8 cellular contexts compared by ENCODE assay signal in the genomic region with DNA sequence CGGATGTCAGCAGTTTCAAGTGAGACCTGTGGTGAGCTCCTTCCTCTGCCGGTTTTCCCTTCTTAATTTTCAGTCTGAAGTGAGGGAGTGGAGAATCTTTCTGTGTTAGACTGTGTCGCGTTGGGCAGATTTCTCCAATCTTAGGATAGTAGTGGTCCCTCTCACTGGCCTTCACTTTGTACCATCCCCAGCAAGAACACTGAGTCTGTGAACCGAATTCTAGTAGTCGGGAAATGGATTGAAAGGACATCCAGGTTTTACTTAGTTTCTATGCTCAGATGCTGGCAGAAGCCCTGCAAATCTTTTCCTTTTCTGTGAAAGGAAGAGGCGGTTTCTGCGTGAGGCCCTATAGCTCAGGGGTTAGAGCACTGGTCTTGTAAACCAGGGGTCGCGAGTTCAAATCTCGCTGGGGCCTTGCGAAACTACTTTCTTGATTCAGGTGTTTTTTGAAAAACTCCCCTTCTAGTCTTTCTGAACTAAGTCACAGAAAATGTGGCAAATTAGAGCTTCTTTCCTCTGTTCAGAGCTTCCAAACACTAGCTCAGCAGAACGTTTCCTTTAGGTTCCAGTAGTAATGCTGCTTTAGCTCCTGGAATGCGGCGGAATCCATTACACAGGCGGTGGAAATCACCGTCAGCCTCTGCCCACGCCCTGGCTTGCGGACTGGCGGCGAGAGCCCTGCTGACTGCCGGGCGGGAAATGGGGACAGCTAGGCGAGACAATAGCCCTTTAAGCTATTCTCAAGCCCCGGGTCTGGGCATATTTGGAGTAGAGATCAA. TPM values are rescaled to one million over a fixed set of nuclear protein-coding genes. Genes with fewer than 3 reads are reported as not detected.
DNase-seq lines count a peak whose midpoint lies in the region; ATAC-seq, FAIRE-seq and TF ChIP-seq lines count a peak whose summit lies in the region.

No MANE protein-coding gene starts in this region.

- H3K79me2 ChIP-seq in HepG2 (ENCODE audit: insufficient read depth, low read length), result peaks cover 13% of the 10 kb centered on the region

- no peaks in the 10 kb centered on the region for H3K36me3 Mint-ChIP-seq in activated CD4-positive, alpha-beta T cell treated with anti-CD3 and anti-CD28 coated beads, Interleukin-2, amount 10 ng/mL, durations not matched to agents 24 days and 14 days (ENCODE audit: low read depth)

- H3K4me1 Mint-ChIP-seq in activated CD4-positive, alpha-beta T cell treated with anti-CD3 and anti-CD28 coated beads, Interleukin-2, amount 10 ng/mL, durations not matched to agents 24 days and 14 days, result peaks cover 27% of the 10 kb centered on the region

- peak; percentile 31; the same call in 1 of the 2 replicates for TF ChIP-seq RAD21 in HepG2 (CRISPR knock-in tag; IDR thresholded peaks at IDR 0.05)

- H3K27ac Mint-ChIP-seq in activated CD4-positive, alpha-beta T cell treated with anti-CD3 and anti-CD28 coated beads, Interleukin-2, amount 10 ng/mL, durations not matched to agents 24 days and 14 days, result no peak overlapping the region

- no TSS peak for BruUV-seq in HepG2 (replicated peaks; lab: Mats Ljungman, UMichigan)

- DNase-seq in GF-D8 (lab: John Stamatoyannopoulos, UW) (peak; percentile 43), NCI-H524 (lab: John Stamatoyannopoulos, UW) (peak; percentile 90 to 94), dermis microvascular lymphatic vessel endothelial cell (ENCODE audit: low read depth in 2 of 2) (peak; percentile 83 to 86), HepG2 (ENCODE audit: low spot score) (peak; percentile 94), NCI-H345 treated with DMSO at 0.1 percent for 48 hours (lab: John Stamatoyannopoulos, UW; ENCODE audit: unreplicated experiment) (no peak)
- peak; percentile 96 for DNase-seq in activated CD4-positive, alpha-beta T cell treated with anti-CD3 and anti-CD28 coated beads, Interleukin-2, amount 10 ng/mL, durations not matched to agents 24 days and 14 days
- DNase-seq in stimulated activated CD4-positive, alpha-beta T cell treated with anti-CD3 and anti-CD28 coated beads, Interleukin-2, amount 100 ng/mL, for 4 hours (ENCODE audit: low read depth), result peak; percentile 86

- ATAC-seq in HG02763 (IDR thresholded peaks at IDR 0.05; ENCODE audit: unreplicated experiment), result peak; percentile 18
- ATAC-seq in HepG2, result peak; percentile 22

- TF ChIP-seq EP300 in HepG2 (IDR thresholded peaks at IDR 0.05; ENCODE audit: low read depth in 2 of 2, low read length in 2 of 2) (peak in 1 of 2 experiments; percentile 55; a peak in 2 of 4 replicates), HepG2 (CRISPR knock-in tag; IDR thresholded peaks at IDR 0.05; ENCODE audit: borderline replicate concordance) (no peak; the same call in 1 of the 2 replicates)

- peak overlapping the region; percentile 97 for H3K27ac ChIP-seq in HepG2 (ENCODE audit: extremely low read length, insufficient read depth, low read length)

- CTCF ChIA-PET in HepG2 (lab: Yijun Ruan, JAX; ENCODE audit: low intra/inter-chr PET ratio, low total read pairs), result interaction anchor here (1.3 to 1.4 kb wide), 2 partner anchors 18 to 73 kb away, joined by 3 read pairs; no protein-coding TSS in a partner anchor

- H3K27me3 Mint-ChIP-seq in activated CD4-positive, alpha-beta T cell treated with anti-CD3 and anti-CD28 coated beads, Interleukin-2, amount 10 ng/mL, durations not matched to agents 24 days and 14 days, result peaks cover 3% of the 10 kb centered on the region

- WGBS in HepG2 (ENCODE audit: low lambda C conversion rate), result 0% methylated on average over 23 of the region's 25 CpGs

- in situ Hi-C loops in HepG2 (cut with HindIII; ENCODE audit: extremely low pct_ligation_motif_present, low pct_unique_long_range_greater_than_20kb), result loop anchor here (5.0 to 10.0 kb wide), 3 partner anchors 49 to 357 kb away; partner anchors contain the start of gene PIP4P1

- POLR2A ChIA-PET in HepG2 (lab: Yijun Ruan, JAX), result interaction anchor here (0.7 to 8.9 kb wide), 20 partner anchors 8 to 796 kb away, joined by 3 to 141 read pairs (median 5); partner anchors contain the start of genes ANG, APEX1, OSGEP and PARP2

- no peak for TF ChIP-seq CTCF in HepG2 (CRISPR knock-in tag; IDR thresholded peaks at IDR 0.05)

- no peaks in the 10 kb centered on the region for H3K9me3 ChIP-seq in HepG2 (ENCODE audit: low read length)

- H2AFZ ChIP-seq in HepG2 (ENCODE audit: low read length), result peak overlapping the region; percentile 91

- no peak overlapping the region for H3K4me3 Mint-ChIP-seq in activated CD4-positive, alpha-beta T cell treated with anti-CD3 and anti-CD28 coated beads, Interleukin-2, amount 10 ng/mL, durations not matched to agents 24 days and 14 days

- H3K36me3 ChIP-seq in HepG2 (replicated peaks in 1 of 2; ENCODE audit: control insufficient read depth in 1 of 2, insufficient read depth in 2 of 2, low read length in 2 of 2), result no peaks in the 10 kb centered on the region

- FAIRE-seq in HepG2 (lab: Jason Lieb, UNC), result peak; percentile 75

- peak in 1 of 2 experiments; percentile 12; a peak in 1 of 4 replicates for TF ChIP-seq POLR2A in HepG2 (IDR thresholded peaks at IDR 0.05; ENCODE audit: insufficient read depth in 1 of 2, low read depth in 2 of 2, low read length in 2 of 2)

- peak overlapping the region; percentile 95 for H3K9ac ChIP-seq in HepG2 (ENCODE audit: insufficient read depth, low read depth, low read length)

- H4K20me1 ChIP-seq in HepG2 (ENCODE audit: insufficient read depth, low read length), result no peaks in the 10 kb centered on the region

- H3K9me3 Mint-ChIP-seq in activated CD4-positive, alpha-beta T cell treated with anti-CD3 and anti-CD28 coated beads, Interleukin-2, amount 10 ng/mL, durations not matched to agents 24 days and 14 days, result no peaks in the 10 kb centered on the region

- peak overlapping the region; percentile 96 for H3K4me2 ChIP-seq in HepG2 (ENCODE audit: low read depth, low read length)

- H3K27me3 ChIP-seq in HepG2 (ENCODE audit: control insufficient read depth in 1 of 2, insufficient read depth in 2 of 2, low read length in 2 of 2), result peaks cover 0 to 5% of the 10 kb centered on the region in 2 experiments; a peak in 1 of 5 replicates

- H3K4me1 ChIP-seq in HepG2 (ENCODE audit: insufficient read depth, low read length), result peaks cover 22% of the 10 kb centered on the region

- peak overlapping the region; percentile 83 to 89 (median 89) for H3K4me3 ChIP-seq in HepG2 (replicated peaks in 1 of 3; ENCODE audit: insufficient read depth in 1 of 3, low read depth in 2 of 3, low read length in 3 of 3)

- intact Hi-C loops in activated CD4-positive, alpha-beta T cell treated with anti-CD3 and anti-CD28 coated beads, Interleukin-2, amount 10 ng/mL, durations not matched to agents 24 days and 14 days (cut with micrococcal nuclease), result loop anchor here (1.0 to 10.0 kb wide), 9 partner anchors 13 to 583 kb away; partner anchors contain the start of genes APEX1, HNRNPC, PNP and TEP1
- intact Hi-C loops in HepG2 (cut with micrococcal nuclease; ENCODE audit: unreplicated experiment), result loop anchor here (1.0 to 5.0 kb wide), 4 partner anchors 9 to 376 kb away; partner anchors contain the start of genes PNP and RNASE8

RNA-seq across cellular contexts. Expression of gene RNASE4, which starts 2.8 kb away (rescaled TPM):
- total RNA-seq in activated CD4-positive, alpha-beta T cell treated with anti-CD3 and anti-CD28 coated beads, Interleukin-2, amount 10 ng/mL, durations not matched to agents 24 days and 14 days, result 0.24 and 0.26 TPM in 2 replicates
- total RNA-seq in dermis microvascular lymphatic vessel endothelial cell (16.2 and 26.9 TPM in 2 replicates), HepG2 (2016; rRNA removed; fragmentation: Illumina TruSeq; extraction: Trizol) (72.6 and 109 TPM in 2 replicates)
- total RNA-seq in HepG2 (2016; cell fraction: cytosol; rRNA removed; fragmentation: Illumina TruSeq; extraction: Trizol; ENCODE audit: low read depth), result 10.9 and 11.4 TPM in 2 replicates
- 67.4 and 98.7 TPM in 2 replicates for total RNA-seq in HepG2 (2016; cell fraction: insoluble cytoplasmic fraction; rRNA removed; fragmentation: Illumina TruSeq; extraction: Trizol)
- 28.9 and 30.2 TPM in 2 replicates for total RNA-seq in HepG2 (2016; cell fraction: membrane; rRNA removed; fragmentation: Illumina TruSeq; extraction: Trizol)
- total RNA-seq in HepG2 (2016; cell fraction: nucleus; rRNA removed; fragmentation: Illumina TruSeq; extraction: Trizol), result 95.6 and 108 TPM in 2 replicates
- 983 and 1,053 TPM in 2 replicates for polyA plus RNA-seq in HepG2 (2011; rRNA removed)
- 857 and 1,050 TPM in 2 replicates for polyA plus RNA-seq in HepG2 (2011; cell fraction: cytosol; rRNA removed)
- polyA plus RNA-seq in HepG2 (2011; cell fraction: nucleus; rRNA removed), result 311 and 364 TPM in 2 replicates
- polyA plus RNA-seq in HepG2 (2012), result 204 and 361 TPM in 2 replicates
- polyA plus RNA-seq in HepG2 (2016; cell fraction: cytosol; fragmentation: Illumina TruSeq; extraction: Trizol; ENCODE audit: low read depth), result 16.1 and 18.9 TPM in 2 replicates
- 74.2 and 86.3 TPM in 2 replicates for polyA plus RNA-seq in HepG2 (2016; cell fraction: insoluble cytoplasmic fraction; fragmentation: Illumina TruSeq; extraction: Trizol; ENCODE audit: low read depth)
- 32.5 and 32.6 TPM in 2 replicates for polyA plus RNA-seq in HepG2 (2016; cell fraction: membrane; fragmentation: Illumina TruSeq; extraction: Trizol; ENCODE audit: low read depth)
- polyA plus RNA-seq in HepG2 (2016; cell fraction: nucleus; fragmentation: Illumina TruSeq; extraction: Trizol; ENCODE audit: insufficient read depth, low read depth), result 155 and 191 TPM in 2 replicates
- 8.4 and 784 TPM in 2 replicates for polyA minus RNA-seq in HepG2 (2011; rRNA and poly(A)+ RNA removed; ENCODE audit: low replicate concordance)
- polyA minus RNA-seq in HepG2 (2011; cell fraction: cytosol; rRNA and poly(A)+ RNA removed), result 239 and 293 TPM in 2 replicates
- 93.9 and 153 TPM in 2 replicates for polyA minus RNA-seq in HepG2 (2011; cell fraction: nucleus; rRNA and poly(A)+ RNA removed)

RNA-seq across cellular contexts. Expression of gene ANG, which starts 7.0 kb away (rescaled TPM):
- total RNA-seq in activated CD4-positive, alpha-beta T cell treated with anti-CD3 and anti-CD28 coated beads, Interleukin-2, amount 10 ng/mL, durations not matched to agents 24 days and 14 days, result not detected in 2 replicates
- 5.6 and 6.2 TPM in 2 replicates for total RNA-seq in dermis microvascular lymphatic vessel endothelial cell
- 50.4 and 83.6 TPM in 2 replicates for total RNA-seq in HepG2 (2016; rRNA removed; fragmentation: Illumina TruSeq; extraction: Trizol)
- 23.2 and 27.0 TPM in 2 replicates for total RNA-seq in HepG2 (2016; cell fraction: cytosol; rRNA removed; fragmentation: Illumina TruSeq; extraction: Trizol; ENCODE audit: low read depth)
- 48.4 and 82.5 TPM in 2 replicates for total RNA-seq in HepG2 (2016; cell fraction: insoluble cytoplasmic fraction; rRNA removed; fragmentation: Illumina TruSeq; extraction: Trizol)
- total RNA-seq in HepG2 (2016; cell fraction: membrane; rRNA removed; fragmentation: Illumina TruSeq; extraction: Trizol), result 22.2 and 27.0 TPM in 2 replicates
- total RNA-seq in HepG2 (2016; cell fraction: nucleus; rRNA removed; fragmentation: Illumina TruSeq; extraction: Trizol), result 69.5 and 76.6 TPM in 2 replicates
- 401 and 507 TPM in 2 replicates for polyA plus RNA-seq in HepG2 (2011; rRNA removed)
- polyA plus RNA-seq in HepG2 (2011; cell fraction: cytosol; rRNA removed), result 420 and 539 TPM in 2 replicates
- polyA plus RNA-seq in HepG2 (2011; cell fraction: nucleus; rRNA removed), result 150 and 205 TPM in 2 replicates
- polyA plus RNA-seq in HepG2 (2012), result 329 and 401 TPM in 2 replicates
- 25.5 and 31.5 TPM in 2 replicates for polyA plus RNA-seq in HepG2 (2016; cell fraction: cytosol; fragmentation: Illumina TruSeq; extraction: Trizol; ENCODE audit: low read depth)
- 65.2 and 70.4 TPM in 2 replicates for polyA plus RNA-seq in HepG2 (2016; cell fraction: insoluble cytoplasmic fraction; fragmentation: Illumina TruSeq; extraction: Trizol; ENCODE audit: low read depth)
- polyA plus RNA-seq in HepG2 (2016; cell fraction: membrane; fragmentation: Illumina TruSeq; extraction: Trizol; ENCODE audit: low read depth), result 23.0 and 26.6 TPM in 2 replicates
- 153 and 158 TPM in 2 replicates for polyA plus RNA-seq in HepG2 (2016; cell fraction: nucleus; fragmentation: Illumina TruSeq; extraction: Trizol; ENCODE audit: insufficient read depth, low read depth)
- polyA minus RNA-seq in HepG2 (2011; rRNA and poly(A)+ RNA removed; ENCODE audit: low replicate concordance), result 12.3 and 417 TPM in 2 replicates
- 112 and 146 TPM in 2 replicates for polyA minus RNA-seq in HepG2 (2011; cell fraction: cytosol; rRNA and poly(A)+ RNA removed)
- 99.3 and 162 TPM in 2 replicates for polyA minus RNA-seq in HepG2 (2011; cell fraction: nucleus; rRNA and poly(A)+ RNA removed)

RNA-seq across cellular contexts. Expression of gene OR6S1, which starts 40.0 kb away (rescaled TPM):
- total RNA-seq in activated CD4-positive, alpha-beta T cell treated with anti-CD3 and anti-CD28 coated beads, Interleukin-2, amount 10 ng/mL, durations not matched to agents 24 days and 14 days, result not detected in 2 replicates
- total RNA-seq in dermis microvascular lymphatic vessel endothelial cell (not detected in 2 replicates), HepG2 (2016; rRNA removed; fragmentation: Illumina TruSeq; extraction: Trizol) (not detected in 2 replicates)
- total RNA-seq in HepG2 (2016; cell fraction: cytosol; rRNA removed; fragmentation: Illumina TruSeq; extraction: Trizol; ENCODE audit: low read depth), result not detected in 2 replicates
- not detected in 2 replicates for total RNA-seq in HepG2 (2016; cell fraction: insoluble cytoplasmic fraction; rRNA removed; fragmentation: Illumina TruSeq; extraction: Trizol)
- total RNA-seq in HepG2 (2016; cell fraction: membrane; rRNA removed; fragmentation: Illumina TruSeq; extraction: Trizol), result not detected in 2 replicates
- total RNA-seq in HepG2 (2016; cell fraction: nucleus; rRNA removed; fragmentation: Illumina TruSeq; extraction: Trizol), result not detected in 2 replicates
- polyA plus RNA-seq in HepG2 (2011; rRNA removed), result 0.09 TPM in 1 of 2 replicates, not detected in the other
- polyA plus RNA-seq in HepG2 (2011; cell fraction: cytosol; rRNA removed), result not detected in 2 replicates
- polyA plus RNA-seq in HepG2 (2011; cell fraction: nucleus; rRNA removed), result 0.18 and 0.38 TPM in 2 replicates
- not detected in 2 replicates for polyA plus RNA-seq in HepG2 (2012)
- polyA plus RNA-seq in HepG2 (2016; cell fraction: cytosol; fragmentation: Illumina TruSeq; extraction: Trizol; ENCODE audit: low read depth), result not detected in 2 replicates
- not detected in 2 replicates for polyA plus RNA-seq in HepG2 (2016; cell fraction: insoluble cytoplasmic fraction; fragmentation: Illumina TruSeq; extraction: Trizol; ENCODE audit: low read depth)
- polyA plus RNA-seq in HepG2 (2016; cell fraction: membrane; fragmentation: Illumina TruSeq; extraction: Trizol; ENCODE audit: low read depth), result not detected in 2 replicates
- not detected in 2 replicates for polyA plus RNA-seq in HepG2 (2016; cell fraction: nucleus; fragmentation: Illumina TruSeq; extraction: Trizol; ENCODE audit: insufficient read depth, low read depth)
- 0.26 and 0.50 TPM in 2 replicates for polyA minus RNA-seq in HepG2 (2011; rRNA and poly(A)+ RNA removed; ENCODE audit: low replicate concordance)
- not detected in 2 replicates for polyA minus RNA-seq in HepG2 (2011; cell fraction: cytosol; rRNA and poly(A)+ RNA removed)
- polyA minus RNA-seq in HepG2 (2011; cell fraction: nucleus; rRNA and poly(A)+ RNA removed), result not detected in 2 replicates
